In genomic region chr9:99076483-99077171, GRCh38 we compare ENCODE assay signal across 11 cellular contexts. TPM values are rescaled to one million over a fixed set of nuclear protein-coding genes. Genes with fewer than 3 reads are reported as not detected.
A peak's percentile ranks its signal among the peaks of the same experiment; 100 is the strongest.
DNase-seq lines count a peak whose midpoint lies in the region; ATAC-seq and TF ChIP-seq lines count a peak whose summit lies in the region.
"Had no signal": no experiment of that assay in that cellular context is flagged by ENCODE, and none has a peak within 500 bp of the region (broad histone marks: within the 10 kb centered on the region; RNA-seq: fewer than 3 reads in every experiment).

No MANE protein-coding gene starts in this region.

- no peak overlapping the region for H3K27ac ChIP-seq in SK-N-SH (ENCODE audit: low read depth in 2 of 2, low read length in 1 of 2)
- H3K27ac ChIP-seq: uterus had no signal

- POLR2A ChIA-PET in GM10248 (lab: Yijun Ruan, JAX) (no interaction called here), SK-N-SH (lab: Yijun Ruan, JAX) (no interaction called here)
- POLR2A ChIA-PET in naive thymus-derived CD8-positive, alpha-beta T cell (lab: Charles Lee) = interaction anchor here (0.9 to 3.1 kb wide), 10 partner anchors 13 to 146 kb away, joined by 3 to 26 read pairs (median 4); partner anchors contain the start of genes ALG2 and SEC61B

- H3K4me1 ChIP-seq in SK-N-SH (ENCODE audit: control insufficient read depth in 1 of 2, insufficient read depth in 2 of 2, low read depth in 1 of 2, low read length in 1 of 2) = peaks cover 0 to 9% of the 10 kb centered on the region in 2 experiments; a peak in 1 of 4 replicates
- H3K4me1 ChIP-seq: uterus had no signal

- H3K9me3 ChIP-seq in SK-N-SH = no peaks in the 10 kb centered on the region
- H3K9me3 ChIP-seq: uterus had no signal

- peak overlapping the region; percentile 0 to 73 (median 59) for H3K4me3 Mint-ChIP-seq in naive thymus-derived CD8-positive, alpha-beta T cell

- no peaks in the 10 kb centered on the region for H3K27me3 Mint-ChIP-seq in naive thymus-derived CD8-positive, alpha-beta T cell

- CTCF ChIA-PET in GM10248 (lab: Yijun Ruan, JAX) (no interaction called here), SK-N-SH (lab: Yijun Ruan, JAX) (interaction anchor here (1.0 kb wide), 1 partner anchor 15 kb away, joined by 3 read pairs; no protein-coding TSS in a partner anchor)

- no peaks in the 10 kb centered on the region for H3K79me2 ChIP-seq in SK-N-SH (ENCODE audit: insufficient read depth)

- H3F3A ChIP-seq in SK-N-SH (replicated peaks; ENCODE audit: insufficient read depth) = peaks cover 9% of the 10 kb centered on the region

- H4K20me1 ChIP-seq in SK-N-SH (ENCODE audit: insufficient read depth) = no peaks in the 10 kb centered on the region

- no peak for TF ChIP-seq RAD21 in SK-N-SH (IDR thresholded peaks at IDR 0.05; ENCODE audit: low read length)

- peak; percentile 31 for DNase-seq in GM10248 (ENCODE audit: extremely low spot score)
- peak; percentile 50 for DNase-seq in NB4 (ENCODE audit: low read depth)
- DNase-seq in activated effector memory CD4-positive, alpha-beta T cell treated with Interleukin-2 at 50 U/mL for 16 hours = peak; percentile 44
- peak; percentile 21 to 68 (median 50) for DNase-seq in naive thymus-derived CD8-positive, alpha-beta T cell
- no peak for DNase-seq in SK-N-SH
- DNase-seq in glomerular visceral epithelial cell (ENCODE audit: extremely low spot score) = no peak
- no peak for DNase-seq in HCEC 1CT
- no peak for DNase-seq in RPMI8226
- DNase-seq: PC-3, retina, uterus had no signal

- no peaks in the 10 kb centered on the region for H3K36me3 ChIP-seq in SK-N-SH (replicated peaks in 1 of 2; ENCODE audit: control insufficient read depth in 1 of 2, insufficient read depth in 2 of 2, low read length in 1 of 2)
- H3K36me3 ChIP-seq: uterus had no signal

- H3K4me3 ChIP-seq in NB4 (ENCODE audit: low read depth, low read length) = no peak overlapping the region
- H3K4me3 ChIP-seq in SK-N-SH (ENCODE audit: low read depth in 2 of 2, low read length in 1 of 2) = no peak overlapping the region
- H3K4me3 ChIP-seq: uterus had no signal

- no peaks in the 10 kb centered on the region for H3K36me3 Mint-ChIP-seq in naive thymus-derived CD8-positive, alpha-beta T cell

- no peak overlapping the region for H3K4me2 ChIP-seq in SK-N-SH

- no peak overlapping the region; the same call in 1 of the 2 replicates for H2AFZ ChIP-seq in SK-N-SH (ENCODE audit: low read depth)

- WGBS in SK-N-SH (ENCODE audit: low lambda C conversion rate) = 41% methylated on average over 4 of the region's 6 CpGs

- H3K27me3 ChIP-seq in SK-N-SH (ENCODE audit: insufficient read depth) = no peaks in the 10 kb centered on the region
- H3K27me3 ChIP-seq: uterus had no signal

- peak; percentile 99 for ATAC-seq in naive thymus-derived CD8-positive, alpha-beta T cell

- H3K27ac Mint-ChIP-seq in naive thymus-derived CD8-positive, alpha-beta T cell = peak overlapping the region; percentile 40 to 92 (median 81)

- TF ChIP-seq EP300 in SK-N-SH (IDR thresholded peaks at IDR 0.05; ENCODE audit: borderline replicate concordance in 1 of 2, low read depth in 1 of 2, low read length in 1 of 2) = no peak

- no peak for TF ChIP-seq POLR2A in NB4 (IDR thresholded peaks at IDR 0.05; ENCODE audit: extremely low read depth, insufficient read length)

- peaks cover 30 to 65% (median 41%) of the 10 kb centered on the region in 4 donors for H3K4me1 Mint-ChIP-seq in naive thymus-derived CD8-positive, alpha-beta T cell

- H3K9me3 Mint-ChIP-seq in naive thymus-derived CD8-positive, alpha-beta T cell = no peaks in the 10 kb centered on the region

- H3K9me2 ChIP-seq in SK-N-SH = no peaks in the 10 kb centered on the region

- H3K9ac ChIP-seq in SK-N-SH = no peak overlapping the region

- no peak for TF ChIP-seq CTCF in GM10248 (IDR thresholded peaks at IDR 0.05; ENCODE audit: control extremely low read depth, extremely low read depth, low read depth, missing control alignments)
- TF ChIP-seq CTCF in NB4 (IDR thresholded peaks at IDR 0.05; ENCODE audit: low read depth, low read length) = no peak
- no peak for TF ChIP-seq CTCF in SK-N-SH (IDR thresholded peaks at IDR 0.05)

TF ChIP-seq in SK-N-SH, 30 proteins besides CTCF, POLR2A, EP300 and RAD21:
- TF ChIP-seq POLR2AphosphoS5 (IDR thresholded peaks at IDR 0.05; ENCODE audit: low read depth, low read length) (no peak), NRF1 (IDR thresholded peaks at IDR 0.05; ENCODE audit: low read depth, low read length) (no peak), IRF3 (IDR thresholded peaks at IDR 0.05; ENCODE audit: low read depth, low read length) (no peak), GATA2 (CRISPR knock-in tag; IDR thresholded peaks at IDR 0.05) (no peak)

RNA-seq across cellular contexts. Expression of gene TGFBR1, which starts 28.3 kb away (rescaled TPM):
- 10 to 100 TPM; 43.6 to 45.3 TPM for total RNA-seq in naive thymus-derived CD8-positive, alpha-beta T cell
- 10 to 100 TPM; 19.2 to 23.6 (median 22.3) TPM for polyA plus RNA-seq in naive thymus-derived CD8-positive, alpha-beta T cell
- polyA plus RNA-seq in SK-N-SH (2012; rRNA removed) = 15.3 and 28.7 TPM in 2 replicates
- 15.7 and 16.6 TPM in 2 replicates for polyA plus RNA-seq in SK-N-SH (2012; cell fraction: cytosol; rRNA removed)
- 5.2 and 11.8 TPM in 2 replicates for polyA plus RNA-seq in SK-N-SH (2012; cell fraction: nucleus; rRNA removed)

Comparison
In these comparisons a context has a peak if more than half of its experiments do, and no peak if none do; other contexts are left out.
1. DNase-seq: peak in GM10248 (single experiment), NB4 (single experiment), activated effector memory CD4-positive, alpha-beta T cell treated with Interleukin-2 at 50 U/mL for 16 hours (single experiment) and naive thymus-derived CD8-positive, alpha-beta T cell (10 of 10); none in SK-N-SH (single experiment), glomerular visceral epithelial cell (single experiment), HCEC 1CT (single experiment) and RPMI8226 (single experiment).